23 cellular contexts compared by ENCODE assay signal in the genomic region with DNA sequence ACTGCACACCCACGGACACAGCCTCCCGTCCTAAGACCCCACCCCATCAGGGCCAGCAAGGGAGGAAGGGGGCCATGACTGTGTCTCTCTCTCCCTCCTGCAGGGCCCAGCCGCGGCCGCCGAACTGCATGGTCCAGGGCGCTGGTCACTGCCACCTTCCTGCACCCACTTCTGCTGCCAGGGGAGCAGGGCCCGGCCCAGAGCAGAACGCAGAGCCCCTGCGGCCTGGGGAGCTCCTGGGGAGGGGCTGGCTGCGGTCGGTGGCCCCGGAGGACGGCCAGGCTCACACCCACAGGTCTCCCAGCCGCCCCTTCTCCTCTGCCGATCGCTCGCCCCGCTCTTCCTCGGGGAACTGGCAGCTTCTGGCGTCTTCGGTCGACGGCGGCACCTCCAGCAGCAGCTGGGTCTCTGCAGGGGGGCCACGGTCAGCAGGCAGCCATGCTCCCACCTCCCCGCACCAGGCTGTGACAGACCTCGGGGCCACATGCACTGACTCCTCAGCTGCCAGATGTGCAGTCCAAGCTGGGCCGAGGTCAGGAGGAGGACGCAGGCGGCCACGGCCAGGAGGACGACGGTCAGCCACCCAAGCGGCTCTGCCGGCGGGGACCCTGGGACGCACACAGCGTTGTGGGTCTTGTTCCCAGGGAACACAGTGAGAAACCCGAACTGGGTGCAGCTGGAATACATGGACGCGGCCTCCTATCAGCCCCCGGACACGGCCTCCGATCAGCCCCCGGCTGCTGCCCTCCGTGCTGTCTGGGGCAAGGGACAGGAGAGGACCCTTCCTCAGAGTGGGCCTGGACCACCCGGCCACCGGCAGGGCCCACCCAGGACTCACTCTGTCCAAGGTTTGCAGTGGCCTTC. TPM values are rescaled to one million over a fixed set of nuclear protein-coding genes. Genes with fewer than 3 reads are reported as not detected.
DNase-seq lines count a peak whose midpoint lies in the region; ATAC-seq lines count a peak whose summit lies in the region.
"Had no signal": no experiment of that assay in that cellular context is flagged by ENCODE, and none has a peak within 500 bp of the region (broad histone marks: within the 10 kb centered on the region; RNA-seq: fewer than 3 reads in every experiment).

No MANE protein-coding gene starts in this region.

- H3K9me3 Mint-ChIP-seq in activated naive CD8-positive, alpha-beta T cell treated with anti-CD3 and anti-CD28 coated beads, Interleukin-2, amount 10 ng/mL, durations not matched to agents 7 days and 5 days, result no peaks in the 10 kb centered on the region
- H3K9me3 Mint-ChIP-seq in activated naive CD8-positive, alpha-beta T cell treated with anti-CD3 and anti-CD28 coated beads for 36 hours, result no peaks in the 10 kb centered on the region
- no peaks in the 10 kb centered on the region for H3K9me3 Mint-ChIP-seq in stimulated activated naive CD8-positive, alpha-beta T cell treated with anti-CD3 and anti-CD28 coated beads, Interleukin-15, Interleukin-2, amounts not matched to agents 100 ng/mL and 50 ng/mL, for 24 hours
- H3K9me3 Mint-ChIP-seq: activated naive CD4-positive, alpha-beta T cell treated with anti-CD3 and anti-CD28 coated beads, Interleukin-2, amount 50 U/mL, for 72 hours; neural progenitor cell had no signal

- no peaks in the 10 kb centered on the region for H3K36me3 Mint-ChIP-seq in activated naive CD8-positive, alpha-beta T cell treated with anti-CD3 and anti-CD28 coated beads, Interleukin-2, amount 10 ng/mL, durations not matched to agents 7 days and 5 days
- no peaks in the 10 kb centered on the region for H3K36me3 Mint-ChIP-seq in activated naive CD8-positive, alpha-beta T cell treated with anti-CD3 and anti-CD28 coated beads for 36 hours
- no peaks in the 10 kb centered on the region for H3K36me3 Mint-ChIP-seq in T-helper 17 cell (ENCODE audit: low read depth)
- H3K36me3 Mint-ChIP-seq in stimulated activated naive CD8-positive, alpha-beta T cell treated with anti-CD3 and anti-CD28 coated beads, Interleukin-15, Interleukin-2, amounts not matched to agents 100 ng/mL and 50 ng/mL, for 24 hours (ENCODE audit: low read depth), result no peaks in the 10 kb centered on the region
- H3K36me3 Mint-ChIP-seq: activated naive CD4-positive, alpha-beta T cell treated with anti-CD3 and anti-CD28 coated beads, Interleukin-2, amount 50 U/mL, for 72 hours; neural progenitor cell had no signal

- no peaks in the 10 kb centered on the region for H3K9me3 ChIP-seq in T-helper 17 cell (ENCODE audit: control insufficient read depth, low read length, poor library complexity, severe bottlenecking)
- H3K9me3 ChIP-seq: esophagus muscularis mucosa, heart right ventricle, thoracic aorta had no signal

- peak; percentile 46 for DNase-seq in activated naive CD8-positive, alpha-beta T cell treated with anti-CD3 and anti-CD28 coated beads, Interleukin-2, amount 10 ng/mL, durations not matched to agents 7 days and 5 days
- DNase-seq in activated naive CD8-positive, alpha-beta T cell treated with anti-CD3 and anti-CD28 coated beads for 36 hours, result no peak
- DNase-seq in T-helper 17 cell, result peak in 2 of 3 donors; percentile 4 to 11
- peak; percentile 20 for DNase-seq in left ventricle myocardium superior
- DNase-seq in amniotic stem cell (lab: John Stamatoyannopoulos, UW), result no peak
- no peak for DNase-seq in retina
- DNase-seq: activated CD8-positive, alpha-beta memory T cell treated with anti-CD3 and anti-CD28 coated beads for 24 hours; Calu3; GF-D8; GM23248; NCI-H1694 treated with DMSO at 0.1 percent for 48 hours; NCI-H510A; stimulated activated CD4-positive, alpha-beta T cell treated with anti-CD3 and anti-CD28 coated beads, Interleukin-2, amount 100 ng/mL, for 48 hours had no signal

- H3K27me3 Mint-ChIP-seq in activated naive CD8-positive, alpha-beta T cell treated with anti-CD3 and anti-CD28 coated beads, Interleukin-2, amount 10 ng/mL, durations not matched to agents 7 days and 5 days, result peaks cover 2% of the 10 kb centered on the region
- no peaks in the 10 kb centered on the region for H3K27me3 Mint-ChIP-seq in activated naive CD8-positive, alpha-beta T cell treated with anti-CD3 and anti-CD28 coated beads for 36 hours
- no peaks in the 10 kb centered on the region for H3K27me3 Mint-ChIP-seq in T-helper 17 cell
- no peaks in the 10 kb centered on the region for H3K27me3 Mint-ChIP-seq in stimulated activated naive CD8-positive, alpha-beta T cell treated with anti-CD3 and anti-CD28 coated beads, Interleukin-15, Interleukin-2, amounts not matched to agents 100 ng/mL and 50 ng/mL, for 24 hours

- H3K4me1 Mint-ChIP-seq in activated naive CD8-positive, alpha-beta T cell treated with anti-CD3 and anti-CD28 coated beads, Interleukin-2, amount 10 ng/mL, durations not matched to agents 7 days and 5 days, result peaks cover 12% of the 10 kb centered on the region
- H3K4me1 Mint-ChIP-seq in activated naive CD8-positive, alpha-beta T cell treated with anti-CD3 and anti-CD28 coated beads for 36 hours, result peaks cover 21% of the 10 kb centered on the region
- H3K4me1 Mint-ChIP-seq in T-helper 17 cell, result peaks cover 15% of the 10 kb centered on the region
- H3K4me1 Mint-ChIP-seq in stimulated activated naive CD8-positive, alpha-beta T cell treated with anti-CD3 and anti-CD28 coated beads, Interleukin-15, Interleukin-2, amounts not matched to agents 100 ng/mL and 50 ng/mL, for 24 hours (ENCODE audit: low read depth), result peaks cover 37% of the 10 kb centered on the region

- POLR2A ChIA-PET in activated naive CD8-positive, alpha-beta T cell treated with anti-CD3 and anti-CD28 coated beads, Interleukin-2, amount 10 ng/mL, durations not matched to agents 7 days and 5 days (lab: Charles Lee), result no interaction called here

- intact Hi-C loops in left ventricle myocardium superior (cut with micrococcal nuclease), result no loop called here

- H3K4me3 Mint-ChIP-seq in activated naive CD8-positive, alpha-beta T cell treated with anti-CD3 and anti-CD28 coated beads, Interleukin-2, amount 10 ng/mL, durations not matched to agents 7 days and 5 days, result no peak overlapping the region
- no peak overlapping the region for H3K4me3 Mint-ChIP-seq in activated naive CD8-positive, alpha-beta T cell treated with anti-CD3 and anti-CD28 coated beads for 36 hours
- H3K4me3 Mint-ChIP-seq in T-helper 17 cell, result peak overlapping the region; percentile 41
- peak overlapping the region; percentile 79 for H3K4me3 Mint-ChIP-seq in stimulated activated naive CD8-positive, alpha-beta T cell treated with anti-CD3 and anti-CD28 coated beads, Interleukin-15, Interleukin-2, amounts not matched to agents 100 ng/mL and 50 ng/mL, for 24 hours
- H3K4me3 Mint-ChIP-seq: neural progenitor cell had no signal

- ATAC-seq in activated naive CD8-positive, alpha-beta T cell treated with anti-CD3 and anti-CD28 coated beads, Interleukin-2, amount 10 ng/mL, durations not matched to agents 7 days and 5 days (ENCODE audit: low read depth), result no peak
- ATAC-seq in T-helper 17 cell (no peak), left ventricle myocardium superior (no peak), HG02885 (IDR thresholded peaks at IDR 0.05; ENCODE audit: poor library complexity, unreplicated experiment) (no peak)
- ATAC-seq: activated naive CD4-positive, alpha-beta T cell treated with anti-CD3 and anti-CD28 coated beads, Interleukin-2, amount 50 U/mL, for 72 hours; heart right ventricle; sciatic nerve had no signal

- H3K27ac Mint-ChIP-seq in activated naive CD8-positive, alpha-beta T cell treated with anti-CD3 and anti-CD28 coated beads, Interleukin-2, amount 10 ng/mL, durations not matched to agents 7 days and 5 days, result no peak overlapping the region
- H3K27ac Mint-ChIP-seq in activated naive CD8-positive, alpha-beta T cell treated with anti-CD3 and anti-CD28 coated beads for 36 hours, result no peak overlapping the region
- peak overlapping the region; percentile 73 for H3K27ac Mint-ChIP-seq in T-helper 17 cell
- no peak overlapping the region for H3K27ac Mint-ChIP-seq in stimulated activated naive CD8-positive, alpha-beta T cell treated with anti-CD3 and anti-CD28 coated beads, Interleukin-15, Interleukin-2, amounts not matched to agents 100 ng/mL and 50 ng/mL, for 24 hours
- H3K27ac Mint-ChIP-seq: neural progenitor cell had no signal

RNA-seq across cellular contexts. Expression of gene TNFRSF18, which starts 2.6 kb away (rescaled TPM):
- total RNA-seq in activated naive CD8-positive, alpha-beta T cell treated with anti-CD3 and anti-CD28 coated beads, Interleukin-2, amount 10 ng/mL, durations not matched to agents 7 days and 5 days, result 10 to 100 TPM; 11.4 to 15.0 TPM
- total RNA-seq in activated naive CD8-positive, alpha-beta T cell treated with anti-CD3 and anti-CD28 coated beads for 36 hours, result 10 to 100 TPM; 52.5 to 53.3 TPM
- total RNA-seq in T-helper 17 cell (10 to 100 TPM; 47.9 to 80.4 TPM), left ventricle myocardium superior (0.32 TPM)
- total RNA-seq: bronchial epithelial cell, Calu3, GM23248, HT-29 had no signal

RNA-seq across cellular contexts. Expression of gene TNFRSF4, which starts 10.2 kb away (rescaled TPM):
- total RNA-seq in activated naive CD8-positive, alpha-beta T cell treated with anti-CD3 and anti-CD28 coated beads, Interleukin-2, amount 10 ng/mL, durations not matched to agents 7 days and 5 days, result 1 to 10 TPM; 2.4 to 3.1 TPM
- 100 to 1,000 TPM; 110 to 111 TPM for total RNA-seq in activated naive CD8-positive, alpha-beta T cell treated with anti-CD3 and anti-CD28 coated beads for 36 hours
- total RNA-seq in T-helper 17 cell (100 to 1,000 TPM in 1 of 2 donors, 10 to 100 TPM in 1; 94.7 to 127 TPM), left ventricle myocardium superior (2.3 TPM)
- total RNA-seq: bronchial epithelial cell, Calu3, GM23248, HT-29 had no signal

RNA-seq across cellular contexts. Expression of gene SDF4, which starts 28.0 kb away (rescaled TPM):
- total RNA-seq in activated naive CD8-positive, alpha-beta T cell treated with anti-CD3 and anti-CD28 coated beads, Interleukin-2, amount 10 ng/mL, durations not matched to agents 7 days and 5 days, result 100 to 1,000 TPM in 1 of 2 experiments, 10 to 100 TPM in 1; 99.1 to 103 TPM
- 10 to 100 TPM; 85.9 to 95.9 TPM for total RNA-seq in activated naive CD8-positive, alpha-beta T cell treated with anti-CD3 and anti-CD28 coated beads for 36 hours
- total RNA-seq in T-helper 17 cell (100 to 1,000 TPM; 129 to 146 TPM), left ventricle myocardium superior (117 TPM)

RNA-seq across cellular contexts. Expression of gene B3GALT6, which starts 28.2 kb away (rescaled TPM):
- 10 to 100 TPM; 19.1 to 19.6 TPM for total RNA-seq in activated naive CD8-positive, alpha-beta T cell treated with anti-CD3 and anti-CD28 coated beads, Interleukin-2, amount 10 ng/mL, durations not matched to agents 7 days and 5 days
- 10 to 100 TPM; 17.5 to 18.9 TPM for total RNA-seq in activated naive CD8-positive, alpha-beta T cell treated with anti-CD3 and anti-CD28 coated beads for 36 hours
- total RNA-seq in T-helper 17 cell, result 1 to 10 TPM; 8.4 to 9.4 TPM
- total RNA-seq in left ventricle myocardium superior, result 7.5 TPM

RNA-seq across cellular contexts. Expression of gene TTLL10, which starts 30.1 kb away (rescaled TPM):
- total RNA-seq in activated naive CD8-positive, alpha-beta T cell treated with anti-CD3 and anti-CD28 coated beads, Interleukin-2, amount 10 ng/mL, durations not matched to agents 7 days and 5 days, result not detected
- total RNA-seq in activated naive CD8-positive, alpha-beta T cell treated with anti-CD3 and anti-CD28 coated beads for 36 hours, result not detected
- total RNA-seq in T-helper 17 cell, result 1 to 10 TPM in 1 of 2 donors, under 1 TPM in 1; 0.86 to 2.5 TPM
- total RNA-seq in left ventricle myocardium superior, result not detected
- total RNA-seq: activated naive CD4-positive, alpha-beta T cell treated with anti-CD3 and anti-CD28 coated beads, Interleukin-2, amount 50 U/mL, for 72 hours; bronchial epithelial cell; GM23248; thoracic aorta had no signal

Comparison
In these comparisons a context has a peak if more than half of its experiments do, and no peak if none do; other contexts are left out.
1. DNase-seq: peak in activated naive CD8-positive, alpha-beta T cell treated with anti-CD3 and anti-CD28 coated beads, Interleukin-2, amount 10 ng/mL, durations not matched to agents 7 days and 5 days (single experiment), T-helper 17 cell (2 of 3) and left ventricle myocardium superior (single experiment); none in activated naive CD8-positive, alpha-beta T cell treated with anti-CD3 and anti-CD28 coated beads for 36 hours (single experiment), amniotic stem cell (single experiment) and retina (single experiment).
2. RNA of gene TNFRSF4, which starts 10.2 kb away (total RNA-seq): 94.7 to 127 TPM in T-helper 17 cell and 110 to 111 TPM in activated naive CD8-positive, alpha-beta T cell treated with anti-CD3 and anti-CD28 coated beads for 36 hours; 2.4 to 3.1 TPM in activated naive CD8-positive, alpha-beta T cell treated with anti-CD3 and anti-CD28 coated beads, Interleukin-2, amount 10 ng/mL, durations not matched to agents 7 days and 5 days and 2.3 TPM in left ventricle myocardium superior (single experiment); every median in the first group is over 10 times any median in the second.
3. H3K4me3 Mint-ChIP-seq: peak in T-helper 17 cell (single experiment) and stimulated activated naive CD8-positive, alpha-beta T cell treated with anti-CD3 and anti-CD28 coated beads, Interleukin-15, Interleukin-2, amounts not matched to agents 100 ng/mL and 50 ng/mL, for 24 hours (single experiment); none in activated naive CD8-positive, alpha-beta T cell treated with anti-CD3 and anti-CD28 coated beads, Interleukin-2, amount 10 ng/mL, durations not matched to agents 7 days and 5 days (single experiment) and activated naive CD8-positive, alpha-beta T cell treated with anti-CD3 and anti-CD28 coated beads for 36 hours (single experiment).